13 cellular contexts compared by ENCODE assay signal in genomic region chr12:92485356-92486348, GRCh38.
DNase-seq lines count a peak whose midpoint lies in the region; ATAC-seq and TF ChIP-seq lines count a peak whose summit lies in the region.
"Had no signal": no experiment of that assay in that cellular context is flagged by ENCODE, and none has a peak within 500 bp of the region (broad histone marks: within the 10 kb centered on the region; RNA-seq: fewer than 3 reads in every experiment).

No MANE protein-coding gene starts in this region.

- H3K27ac ChIP-seq in breast epithelium (peak overlapping the region; percentile 46 to 57), uterus (peak overlapping the region; percentile 67 to 82)
- H3K27ac ChIP-seq: SJSA1 had no signal

- H3K36me3 Mint-ChIP-seq in MCF 10A (ENCODE audit: insufficient read depth, unreplicated experiment) (no peaks in the 10 kb centered on the region), brain (no peaks in the 10 kb centered on the region), naive B cell (peaks cover 20 to 27% of the 10 kb centered on the region in 2 donors)

- no peaks in the 10 kb centered on the region for H3K4me1 Mint-ChIP-seq in MCF 10A (ENCODE audit: insufficient read depth, unreplicated experiment)
- peaks cover 20% of the 10 kb centered on the region for H3K4me1 Mint-ChIP-seq in brain
- peaks cover 38 to 80% (median 60%) of the 10 kb centered on the region in 3 donors for H3K4me1 Mint-ChIP-seq in naive B cell

- H3K4me3 Mint-ChIP-seq in MCF 10A (ENCODE audit: unreplicated experiment) = no peak overlapping the region
- H3K4me3 Mint-ChIP-seq in brain = no peak overlapping the region
- H3K4me3 Mint-ChIP-seq in naive B cell = peak overlapping the region; percentile 53 to 85 (median 64)

- H3K4me3 ChIP-seq in breast epithelium (no peak overlapping the region), uterus (no peak overlapping the region)
- H3K4me3 ChIP-seq: SJSA1 had no signal

- H3K4me1 ChIP-seq in breast epithelium = no peaks in the 10 kb centered on the region
- peaks cover 0 to 3% of the 10 kb centered on the region in 2 donors for H3K4me1 ChIP-seq in uterus
- H3K4me1 ChIP-seq: SJSA1 had no signal

- POLR2A ChIA-PET in MCF 10A (lab: Yijun Ruan, JAX) = interaction anchor here (0.6 to 1.5 kb wide), 2 partner anchors 15 to 216 kb away, joined by 3 read pairs; no protein-coding TSS in a partner anchor

- CTCF ChIA-PET in MCF 10A (lab: Yijun Ruan, JAX) = no interaction called here

- intact Hi-C loops in breast epithelium (cut with DNase I; ENCODE audit: low total_unique reads) (no loop called here), MCF 10A (cut with micrococcal nuclease) (no loop called here), uterus (cut with DNase I; ENCODE audit: low total_unique reads) (no loop called here)

- TF ChIP-seq POLR2A in breast epithelium (IDR thresholded peaks at IDR 0.05) (no peak), uterus (IDR thresholded peaks at IDR 0.05) (no peak)

- ATAC-seq in naive B cell (ENCODE audit: low read depth in 2 of 2) (peak; percentile 34 to 37), GM19351 (IDR thresholded peaks at IDR 0.05; ENCODE audit: unreplicated experiment) (no peak), HG03135 (IDR thresholded peaks at IDR 0.05; ENCODE audit: unreplicated experiment) (no peak)

- no TSS peak for BruUV-seq in MCF 10A (replicated peaks; lab: Mats Ljungman, UMichigan)

- H3K27ac Mint-ChIP-seq in MCF 10A (ENCODE audit: low read depth, unreplicated experiment) = no peak overlapping the region
- peak overlapping the region in 3 of 5 experiments; percentile 7 to 41 (median 37) for H3K27ac Mint-ChIP-seq in brain
- peak overlapping the region; percentile 92 to 98 (median 94) for H3K27ac Mint-ChIP-seq in naive B cell

- no peaks in the 10 kb centered on the region for H3K27me3 ChIP-seq in breast epithelium
- no peaks in the 10 kb centered on the region for H3K27me3 ChIP-seq in uterus
- H3K27me3 ChIP-seq: SJSA1 had no signal

- TF ChIP-seq CTCF in breast epithelium (IDR thresholded peaks at IDR 0.05) = no peak
- TF ChIP-seq CTCF in MCF 10A (IDR thresholded peaks at IDR 0.05; ENCODE audit: unreplicated experiment) = no peak
- no peak for TF ChIP-seq CTCF in brain (conservative IDR thresholded peaks at IDR 0.05)
- peak in 2 of 4 experiments; percentile 10 for TF ChIP-seq CTCF in uterus (IDR thresholded peaks at IDR 0.05)

- no peaks in the 10 kb centered on the region for H3K9me3 ChIP-seq in breast epithelium
- H3K9me3 ChIP-seq in uterus = no peaks in the 10 kb centered on the region
- H3K9me3 ChIP-seq: SJSA1 had no signal

- no peaks in the 10 kb centered on the region for H3K27me3 Mint-ChIP-seq in MCF 10A (ENCODE audit: insufficient read depth, unreplicated experiment)
- no peaks in the 10 kb centered on the region for H3K27me3 Mint-ChIP-seq in brain
- no peaks in the 10 kb centered on the region for H3K27me3 Mint-ChIP-seq in naive B cell

- H3K36me3 ChIP-seq in breast epithelium = no peaks in the 10 kb centered on the region
- no peaks in the 10 kb centered on the region for H3K36me3 ChIP-seq in uterus
- H3K36me3 ChIP-seq: SJSA1 had no signal

- H3K9me3 Mint-ChIP-seq in MCF 10A (ENCODE audit: unreplicated experiment) (no peaks in the 10 kb centered on the region), brain (peaks cover 0 to 3% (median 0%) of the 10 kb centered on the region in 5 experiments), naive B cell (peaks cover 0 to 15% (median 3%) of the 10 kb centered on the region in 7 donors)

- DNase-seq in breast epithelium (ENCODE audit: low spot score in 2 of 2) = no peak
- no peak for DNase-seq in MCF 10A (ENCODE audit: unreplicated experiment)
- DNase-seq in naive B cell = no peak
- DNase-seq in uterus = peak in 1 of 2 donors; percentile 25
- DNase-seq in NCI-H82 treated with DMSO at 0.1 percent for 48 hours (lab: John Stamatoyannopoulos, UW; ENCODE audit: unreplicated experiment) = no peak
- DNase-seq: activated CD4-positive, alpha-beta T cell treated with anti-CD3 and anti-CD28 coated beads, Interleukin-2, amount 50 U/mL, for 1 hour; effector CD8-positive, alpha-beta T cell; NCI-H446; stimulated activated naive CD4-positive, alpha-beta T cell treated with Interleukin-2 at 50 U/mL for 16 hours had no signal

Comparison
In these comparisons a context has a peak if more than half of its experiments do, and no peak if none do; other contexts are left out.
1. H3K4me3 Mint-ChIP-seq: peak in naive B cell (8 of 8); none in MCF 10A (single experiment) and brain (0 of 5).
2. ATAC-seq: peak in naive B cell (2 of 2); none in GM19351 (single experiment) and HG03135 (single experiment).